In the genomic region with DNA sequence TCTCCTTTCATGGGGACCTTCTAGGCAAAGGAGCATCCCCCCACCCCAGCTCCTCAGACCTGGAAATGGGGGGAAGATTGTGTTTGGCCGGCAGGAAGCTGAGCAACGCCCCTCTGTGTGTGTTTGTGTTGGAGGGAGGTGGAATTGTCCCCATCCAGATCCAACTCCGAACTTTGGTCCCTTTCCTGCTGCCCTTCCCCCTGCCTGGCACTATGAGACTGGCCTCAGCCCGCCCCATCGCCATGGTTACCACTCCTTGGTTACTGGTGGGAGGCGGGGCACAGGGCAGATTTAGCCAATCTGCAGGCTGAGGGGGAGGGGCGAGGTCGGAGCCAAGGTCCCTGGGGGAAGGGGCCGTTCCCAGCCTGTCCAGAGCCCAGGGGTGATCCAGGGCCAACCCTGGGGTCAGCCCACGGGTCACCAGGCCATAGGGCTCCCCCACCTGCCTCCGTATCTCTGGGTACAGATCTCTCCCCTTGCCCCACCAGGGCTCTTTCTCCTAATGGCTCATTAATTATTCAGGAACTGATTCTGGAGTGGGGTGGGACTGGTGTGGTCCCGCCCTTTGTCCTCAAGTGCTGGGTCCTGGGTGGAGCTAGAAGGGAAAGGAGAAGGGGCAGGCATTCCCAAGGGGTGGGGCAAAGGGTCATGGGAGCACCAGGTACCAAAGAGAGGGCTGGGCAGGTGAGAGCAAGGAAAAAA, we compare ENCODE assay signal across 9 cellular contexts. TPM values are rescaled to one million over a fixed set of nuclear protein-coding genes. Genes with fewer than 3 reads are reported as not detected.
A peak's percentile ranks its signal among the peaks of the same experiment; 100 is the strongest.
DNase-seq lines count a peak whose midpoint lies in the region; ATAC-seq and TF ChIP-seq lines count a peak whose summit lies in the region.
"Had no signal": no experiment of that assay in that cellular context is flagged by ENCODE, and none has a peak within 500 bp of the region (broad histone marks: within the 10 kb centered on the region; RNA-seq: fewer than 3 reads in every experiment).

No MANE protein-coding gene starts in this region.

- H3K27me3 ChIP-seq in GM23248 (replicated peaks; ENCODE audit: insufficient read depth) (no peaks in the 10 kb centered on the region), prostate gland (replicated peaks; ENCODE audit: insufficient read depth) (no peaks in the 10 kb centered on the region)

- DNase-seq in GM23248 (peak; percentile 44), NCI-H69 (lab: John Stamatoyannopoulos, UW) (peak; percentile 81), head of caudate nucleus (peak; percentile 67 to 94 (median 84)), prostate gland (ENCODE audit: low spot score) (peak; percentile 53), NCI-H1092 treated with DMSO at 0.1 percent for 48 hours (lab: John Stamatoyannopoulos, UW) (no peak), NOMO-1 treated with dmso at 0.1 percent for 144 hours (lab: John Stamatoyannopoulos, UW; ENCODE audit: unreplicated experiment) (no peak)

- ATAC-seq in GM19463 (IDR thresholded peaks at IDR 0.05; ENCODE audit: unreplicated experiment) (no peak), HG02759 (IDR thresholded peaks at IDR 0.05; ENCODE audit: unreplicated experiment) (no peak)

- no peak overlapping the region for H3K4me2 ChIP-seq in GM23248 (ENCODE audit: unreplicated experiment)

- H3K9ac ChIP-seq in GM23248: no peak overlapping the region

- H3K27ac ChIP-seq in GM23248 (no peak overlapping the region), prostate gland (peak overlapping the region; percentile 48 to 97)
- H3K27ac ChIP-seq: epithelial cell of prostate had no signal

- H3K9me2 ChIP-seq in GM23248 (ENCODE audit: insufficient read depth): no peaks in the 10 kb centered on the region

- no peaks in the 10 kb centered on the region for H4K20me1 ChIP-seq in GM23248 (ENCODE audit: insufficient read depth)

- H3K79me2 ChIP-seq in GM23248 (ENCODE audit: insufficient read depth): no peaks in the 10 kb centered on the region

- in situ Hi-C loops in GM23248 (cut with MboI): loop anchor here (25.0 kb wide), 1 partner anchor 391 kb away; a partner anchor contains a TSS

- H3F3A ChIP-seq in GM23248 (ENCODE audit: insufficient read depth): no peaks in the 10 kb centered on the region

- no peak for TF ChIP-seq CTCF in prostate gland (IDR thresholded peaks at IDR 0.05)

- H3K9me3 ChIP-seq in GM23248 (ENCODE audit: low read depth) (no peaks in the 10 kb centered on the region), prostate gland (no peaks in the 10 kb centered on the region)

- no peaks in the 10 kb centered on the region for H3K4me1 ChIP-seq in GM23248 (ENCODE audit: insufficient read depth)
- peaks cover 60% of the 10 kb centered on the region for H3K4me1 ChIP-seq in prostate gland (replicated peaks)

- H2AFZ ChIP-seq in GM23248: no peak overlapping the region

- WGBS in GM23248 (ENCODE audit: low coverage in 1 of 2, low lambda C conversion rate in 2 of 2, missing lambda C conversion rate in 2 of 2), 2 experiments: 57 to 63% methylated on average over 12 of the region's 12 CpGs
- 27% methylated on average over 12 of the region's 12 CpGs for WGBS in prostate gland

- no peak for TF ChIP-seq POLR2A in prostate gland (IDR thresholded peaks at IDR 0.05)

- H3K4me3 ChIP-seq in GM23248: no peak overlapping the region
- no peak overlapping the region for H3K4me3 ChIP-seq in prostate gland

- intact Hi-C loops in head of caudate nucleus (cut with DNase I): no loop called here
- intact Hi-C loops in prostate gland (cut with DNase I): no loop called here

- no peaks in the 10 kb centered on the region for H3K36me3 ChIP-seq in GM23248 (ENCODE audit: low read depth)
- H3K36me3 ChIP-seq in prostate gland: no peaks in the 10 kb centered on the region

RNA-seq across cellular contexts. Expression of a gene that starts 15.2 kb away (rescaled TPM):
- 15.0 and 16.3 TPM in 2 replicates for total RNA-seq in GM23248 (2014; rRNA removed; shearing (Covaris generic))
- 14.0 and 14.7 TPM in 2 replicates for polyA plus RNA-seq in GM23248 (2016; fragmentation: Nextera tagmentation; extraction: Ambion mirVana)
- total RNA-seq in prostate gland: 100 to 1,000 TPM; 182 to 292 TPM

Comparison
In these comparisons a context has a peak if more than half of its experiments do, and no peak if none do; other contexts are left out.
1. DNase-seq: peak in GM23248 (single experiment), NCI-H69 (single experiment), head of caudate nucleus (42 of 42) and prostate gland (single experiment); none in NCI-H1092 treated with DMSO at 0.1 percent for 48 hours (single experiment) and NOMO-1 treated with dmso at 0.1 percent for 144 hours (single experiment).
2. RNA of a gene that starts 15.2 kb away (total RNA-seq): 182 to 292 TPM in prostate gland; 15.0 to 16.3 TPM in GM23248; every median in the first group is over 10 times any median in the second.